ENCODE assay signal across 8 cellular contexts in genomic region chr12:123268850-123269249, GRCh38. TPM values are rescaled to one million over a fixed set of nuclear protein-coding genes. Genes with fewer than 3 reads are reported as not detected.
DNase-seq lines count a peak whose midpoint lies in the region; ATAC-seq and TF ChIP-seq lines count a peak whose summit lies in the region.

No MANE protein-coding gene starts in this region.

- TF ChIP-seq CTCF in SK-N-SH (IDR thresholded peaks at IDR 0.05): no peak
- no peak for TF ChIP-seq CTCF in left lung (IDR thresholded peaks at IDR 0.05)
- no peak for TF ChIP-seq CTCF in foreskin keratinocyte (conservative IDR thresholded peaks at IDR 0.05)

- peaks cover 7% of the 10 kb centered on the region for H3F3A ChIP-seq in SK-N-SH (replicated peaks; ENCODE audit: insufficient read depth)

- DNase-seq in SK-N-SH: peak; percentile 34
- DNase-seq in left lung: no peak
- no peak for DNase-seq in foreskin keratinocyte
- DNase-seq in stimulated activated CD4-positive, alpha-beta T cell treated with anti-CD3 and anti-CD28 coated beads, Interleukin-4, amount 100 ng/mL, for 1 hour: no peak

- WGBS in SK-N-SH (ENCODE audit: low lambda C conversion rate): 86% methylated on average over 13 of the region's 13 CpGs

- no peak for TF ChIP-seq RAD21 in SK-N-SH (IDR thresholded peaks at IDR 0.05; ENCODE audit: low read length)

- H3K9me3 ChIP-seq in SK-N-SH (no peaks in the 10 kb centered on the region), left lung (no peaks in the 10 kb centered on the region), stomach smooth muscle (ENCODE audit: control insufficient read depth in 2 of 2, low read length in 2 of 2) (no peaks in the 10 kb centered on the region)

- POLR2A ChIA-PET in SK-N-SH (lab: Yijun Ruan, JAX): interaction anchor here (0.9 to 3.5 kb wide), 5 partner anchors 11 to 353 kb away, joined by 3 to 47 read pairs (median 6); partner anchors contain the start of genes MPHOSPH9, MTRFR and SNRNP35

- H4K20me1 ChIP-seq in SK-N-SH (ENCODE audit: insufficient read depth): peaks cover 23% of the 10 kb centered on the region

- CTCF ChIA-PET in SK-N-SH (lab: Yijun Ruan, JAX): interaction anchor here (1.1 to 2.6 kb wide), 10 partner anchors 13 to 334 kb away, joined by 3 to 14 read pairs (median 5); partner anchors contain the start of genes DDX55, KMT5A, MPHOSPH9 and MTRFR

- ATAC-seq in SK-N-SH treated with all-trans-retinoic acid at 6 μM for 48 hours (no peak), left lung (no peak), foreskin keratinocyte (no peak), HG02938 (IDR thresholded peaks at IDR 0.05; ENCODE audit: unreplicated experiment) (no peak)

- peak overlapping the region; percentile 80 to 99; a peak in 3 of 4 replicates for H3K27ac ChIP-seq in SK-N-SH (ENCODE audit: low read depth in 2 of 2, low read length in 1 of 2)
- H3K27ac ChIP-seq in angular gyrus (ENCODE audit: low read depth, low read length): peak overlapping the region; percentile 98
- peak overlapping the region; percentile 78 to 81 for H3K27ac ChIP-seq in left lung
- peak overlapping the region; percentile 71 for H3K27ac ChIP-seq in stomach smooth muscle (ENCODE audit: low read length)
- H3K27ac ChIP-seq in foreskin keratinocyte: no peak overlapping the region

- no peaks in the 10 kb centered on the region for H3K27me3 ChIP-seq in SK-N-SH (ENCODE audit: insufficient read depth)
- H3K27me3 ChIP-seq in left lung: no peaks in the 10 kb centered on the region
- H3K27me3 ChIP-seq in stomach smooth muscle (ENCODE audit: control insufficient read depth in 1 of 2, insufficient read depth in 2 of 2, low read length in 2 of 2): no peaks in the 10 kb centered on the region
- no peaks in the 10 kb centered on the region for H3K27me3 ChIP-seq in foreskin keratinocyte

- H3K9ac ChIP-seq in SK-N-SH: peak overlapping the region; percentile 86; the same call in 1 of the 2 replicates
- H3K9ac ChIP-seq in stomach smooth muscle (ENCODE audit: low read length in 2 of 2): no peak overlapping the region

- H3K4me1 ChIP-seq in SK-N-SH (ENCODE audit: control insufficient read depth in 1 of 2, insufficient read depth in 2 of 2, low read depth in 1 of 2, low read length in 1 of 2): peaks cover 5 to 46% of the 10 kb centered on the region in 2 experiments; a peak in 3 of 4 replicates
- peaks cover 12 to 41% of the 10 kb centered on the region in 2 donors for H3K4me1 ChIP-seq in left lung
- H3K4me1 ChIP-seq in stomach smooth muscle (ENCODE audit: control insufficient read depth, insufficient read depth, low read length): peaks cover 28% of the 10 kb centered on the region
- no peaks in the 10 kb centered on the region for H3K4me1 ChIP-seq in foreskin keratinocyte

- H2AFZ ChIP-seq in SK-N-SH (ENCODE audit: low read depth): no peak overlapping the region

- no peaks in the 10 kb centered on the region for H3K9me2 ChIP-seq in SK-N-SH

- no peak for TF ChIP-seq EP300 in SK-N-SH (IDR thresholded peaks at IDR 0.05; ENCODE audit: borderline replicate concordance in 1 of 2, low read depth in 1 of 2, low read length in 1 of 2)

- peak overlapping the region; percentile 83 to 90; a peak in 2 of 4 replicates for H3K4me3 ChIP-seq in SK-N-SH (ENCODE audit: low read depth in 2 of 2, low read length in 1 of 2)
- peak overlapping the region in 1 of 2 donors; percentile 67 for H3K4me3 ChIP-seq in left lung
- peak overlapping the region in 1 of 2 donors; percentile 78 for H3K4me3 ChIP-seq in stomach smooth muscle (ENCODE audit: low read length in 2 of 2)

- intact Hi-C loops in left lung (cut with DNase I): no loop called here

- H3K36me3 ChIP-seq in SK-N-SH (replicated peaks in 1 of 2; ENCODE audit: control insufficient read depth in 1 of 2, insufficient read depth in 2 of 2, low read length in 1 of 2) (peaks cover 3 to 21% of the 10 kb centered on the region in 2 experiments), left lung (peaks cover 0 to 32% of the 10 kb centered on the region in 2 donors), stomach smooth muscle (ENCODE audit: control insufficient read depth in 2 of 2, insufficient read depth in 2 of 2, low read length in 2 of 2) (peaks cover 0 to 5% of the 10 kb centered on the region in 2 donors)

- H3K79me2 ChIP-seq in SK-N-SH (ENCODE audit: insufficient read depth): peaks cover 84% of the 10 kb centered on the region

- peak overlapping the region; percentile 96 for H3K4me2 ChIP-seq in SK-N-SH

TF ChIP-seq in SK-N-SH, 30 proteins besides CTCF, POLR2A, EP300 and RAD21:
- TF ChIP-seq TAF1 (IDR thresholded peaks at IDR 0.05; ENCODE audit: borderline replicate concordance, low read depth, low read length) (no peak), RXRA (IDR thresholded peaks at IDR 0.05; ENCODE audit: borderline replicate concordance, low read depth) (no peak), RFX5 (IDR thresholded peaks at IDR 0.05; ENCODE audit: low read length) (no peak), ELF1 (IDR thresholded peaks at IDR 0.05) (no peak), JUND (IDR thresholded peaks at IDR 0.05) (no peak), MXI1 (IDR thresholded peaks at IDR 0.05; ENCODE audit: low read depth, low read length) (no peak), USF1 (IDR thresholded peaks at IDR 0.05; ENCODE audit: borderline replicate concordance, low read depth) (no peak), TEAD4 (IDR thresholded peaks at IDR 0.05; ENCODE audit: borderline replicate concordance, insufficient read depth) (no peak), FOSL2 (IDR thresholded peaks at IDR 0.05; ENCODE audit: borderline replicate concordance, low read depth) (no peak), YY1 (IDR thresholded peaks at IDR 0.05; ENCODE audit: low read depth) (no peak)
- TF ChIP-seq, protein P1, sequence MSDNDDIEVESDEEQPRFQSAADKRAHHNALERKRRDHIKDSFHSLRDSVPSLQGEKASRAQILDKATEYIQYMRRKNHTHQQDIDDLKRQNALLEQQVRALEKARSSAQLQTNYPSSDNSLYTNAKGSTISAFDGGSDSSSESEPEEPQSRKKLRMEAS (IDR thresholded peaks at IDR 0.05; ENCODE audit: low read depth): no peak

TF ChIP-seq in SK-N-SH treated with all-trans-retinoic acid at 6 μM for 48 hours, 23 proteins besides CTCF, POLR2A, EP300 and RAD21 (continues in another document):
- TF ChIP-seq ISL1 (CRISPR knock-in tag; IDR thresholded peaks at IDR 0.05) (no peak), ZNF70 (CRISPR knock-in tag; IDR thresholded peaks at IDR 0.05) (no peak; the same call in 1 of the 2 replicates), TOX (CRISPR knock-in tag; IDR thresholded peaks at IDR 0.05; ENCODE audit: borderline replicate concordance) (no peak), GLIS3 (CRISPR knock-in tag; IDR thresholded peaks at IDR 0.05) (no peak), POU6F1 (CRISPR knock-in tag; IDR thresholded peaks at IDR 0.05; ENCODE audit: borderline replicate concordance, low read depth) (no peak), ZNF8 (CRISPR knock-in tag; IDR thresholded peaks at IDR 0.05) (no peak), ZFP30 (CRISPR knock-in tag; IDR thresholded peaks at IDR 0.05) (no peak), ZC3H10 (CRISPR knock-in tag; IDR thresholded peaks at IDR 0.05) (no peak), ESRRG (CRISPR knock-in tag; IDR thresholded peaks at IDR 0.05) (no peak), OSR1 (CRISPR knock-in tag; IDR thresholded peaks at IDR 0.05) (no peak), SNAI2 (CRISPR knock-in tag; IDR thresholded peaks at IDR 0.05) (no peak), CREB5 (CRISPR knock-in tag; IDR thresholded peaks at IDR 0.05; ENCODE audit: low read depth) (no peak), TCF4 (CRISPR knock-in tag; IDR thresholded peaks at IDR 0.05; ENCODE audit: borderline replicate concordance) (no peak)

RNA-seq across cellular contexts. Expression of gene CDK2AP1, which starts 2.8 kb away (rescaled TPM):
- polyA plus RNA-seq in SK-N-SH (2012; rRNA removed): 208 and 231 TPM in 2 replicates
- 338 and 421 TPM in 2 replicates for polyA plus RNA-seq in SK-N-SH (2012; cell fraction: cytosol; rRNA removed)
- 37.9 and 59.8 TPM in 2 replicates for polyA plus RNA-seq in SK-N-SH (2012; cell fraction: nucleus; rRNA removed)
- 100 to 1,000 TPM; 145 to 154 TPM for total RNA-seq in left lung
- total RNA-seq in foreskin keratinocyte: 210 and 224 TPM in 2 replicates
- polyA plus RNA-seq in foreskin keratinocyte: 226 and 229 TPM in 2 replicates

RNA-seq across cellular contexts. Expression of gene MTRFR, which starts 35.6 kb away (rescaled TPM):
- polyA plus RNA-seq in SK-N-SH (2012; rRNA removed) (6.6 and 7.5 TPM in 2 replicates), foreskin keratinocyte (14.3 and 15.8 TPM in 2 replicates)
- polyA plus RNA-seq in SK-N-SH (2012; cell fraction: cytosol; rRNA removed): 7.1 and 8.2 TPM in 2 replicates
- polyA plus RNA-seq in SK-N-SH (2012; cell fraction: nucleus; rRNA removed): 4.5 and 5.4 TPM in 2 replicates
- total RNA-seq in left lung (10 to 100 TPM; 13.2 to 13.3 TPM), foreskin keratinocyte (15.8 and 17.4 TPM in 2 replicates)

RNA-seq across cellular contexts. Expression of gene MPHOSPH9, which starts 35.9 kb away (rescaled TPM):
- polyA plus RNA-seq in SK-N-SH (2012; rRNA removed): 8.2 and 9.0 TPM in 2 replicates
- polyA plus RNA-seq in SK-N-SH (2012; cell fraction: cytosol; rRNA removed): 8.9 and 11.0 TPM in 2 replicates
- polyA plus RNA-seq in SK-N-SH (2012; cell fraction: nucleus; rRNA removed): 17.8 and 27.7 TPM in 2 replicates
- 10 to 100 TPM; 27.6 to 28.1 TPM for total RNA-seq in left lung
- 19.8 and 25.7 TPM in 2 replicates for total RNA-seq in foreskin keratinocyte
- 4.4 and 8.7 TPM in 2 replicates for polyA plus RNA-seq in foreskin keratinocyte
